In the genomic region with DNA sequence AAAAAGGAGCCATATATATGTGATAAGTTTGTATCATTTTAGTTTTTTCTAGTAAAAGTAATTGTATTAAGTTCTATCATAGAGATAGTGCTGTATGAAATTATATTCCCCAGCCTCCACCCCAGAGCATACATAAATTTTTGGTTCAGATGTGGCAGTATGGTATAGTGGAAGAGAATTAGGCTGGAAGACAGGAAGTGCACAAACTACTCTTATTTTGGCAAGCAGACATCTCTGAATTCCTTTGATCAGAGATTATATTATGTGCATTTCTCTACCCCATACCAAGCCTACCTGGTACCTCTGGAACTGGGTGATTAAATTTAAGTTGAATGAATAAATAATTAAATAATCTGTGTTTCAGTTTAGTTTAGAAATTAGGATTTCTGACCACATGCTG, we compare ENCODE assay signal across 19 cellular contexts. TPM values are rescaled to one million over a fixed set of nuclear protein-coding genes. Genes with fewer than 3 reads are reported as not detected.
DNase-seq lines count a peak whose midpoint lies in the region; ATAC-seq and TF ChIP-seq lines count a peak whose summit lies in the region.
"Had no signal": no experiment of that assay in that cellular context is flagged by ENCODE, and none has a peak within 500 bp of the region (broad histone marks: within the 10 kb centered on the region; RNA-seq: fewer than 3 reads in every experiment).

No MANE protein-coding gene starts in this region.

- H3K9ac ChIP-seq in DND-41 (ENCODE audit: low read depth, low read length) (no peak overlapping the region), endodermal cell (ENCODE audit: extremely low read depth, low read length, poor library complexity, severe bottlenecking) (no peak overlapping the region)
- H3K9ac ChIP-seq: BLaER1 treated with 17β-estradiol and CSF1 and Interleukin-3, amounts not matched to agents 10 nM and 100 nM had no signal

- no peak overlapping the region for H3K4me3 ChIP-seq in DND-41 (ENCODE audit: low read depth in 1 of 2, low read length in 2 of 2)
- no peak overlapping the region for H3K4me3 ChIP-seq in endodermal cell (ENCODE audit: low read length)
- H3K4me3 ChIP-seq: BLaER1 treated with 17β-estradiol and CSF1 and Interleukin-3, amounts not matched to agents 10 nM and 100 nM had no signal

- H3K9me3 ChIP-seq in DND-41 (ENCODE audit: insufficient read depth, low read length, severe bottlenecking), result no peaks in the 10 kb centered on the region
- H3K9me3 ChIP-seq in endodermal cell (ENCODE audit: control insufficient read depth, low read length), result peaks cover 40% of the 10 kb centered on the region
- H3K9me3 ChIP-seq: Caco-2 had no signal

- 0 out of 2 replicates have a peak, but pooled peaks cover 3% of the 10 kb centered on the region for H3K79me2 ChIP-seq in DND-41 (ENCODE audit: insufficient read depth, low read length)

- H3K9me3 Mint-ChIP-seq in endodermal cell, result peaks cover 18% of the 10 kb centered on the region
- H3K9me3 Mint-ChIP-seq: CD4-positive, alpha-beta T cell; CD8-positive, alpha-beta T cell had no signal

- H3K4me3 Mint-ChIP-seq in endodermal cell, result no peak overlapping the region
- H3K4me3 Mint-ChIP-seq: B cell; CD4-positive, alpha-beta T cell; CD8-positive, alpha-beta T cell had no signal

- no peak overlapping the region for H2AFZ ChIP-seq in DND-41 (ENCODE audit: low read depth, low read length)

- peak; percentile 61; the same call in 1 of the 3 replicates for ATAC-seq in DND-41 (ENCODE audit: insufficient read depth, low read depth)
- ATAC-seq: CD8-positive, alpha-beta T cell had no signal

- H3K4me1 Mint-ChIP-seq in endodermal cell, result peaks cover 20% of the 10 kb centered on the region
- H3K4me1 Mint-ChIP-seq: B cell had no signal

- DNase-seq in DND-41, result no peak
- DNase-seq in OCI-M1 (lab: John Stamatoyannopoulos, UW), result peak; percentile 64
- DNase-seq in endodermal cell, result no peak
- no peak for DNase-seq in ACHN
- DNase-seq in DMS 273 (lab: John Stamatoyannopoulos, UW; ENCODE audit: unreplicated experiment), result no peak
- DNase-seq: 8988T; AML-193; Caco-2; Calu3; CD4-positive, alpha-beta T cell; CD8-positive, alpha-beta T cell; DMS 273 treated with DMSO at 0.1 percent for 48 hours; DMS153; DMS53; DMS79; GF-D8 had no signal

- no peak overlapping the region for H3K27ac ChIP-seq in DND-41 (ENCODE audit: low read length)
- no peak overlapping the region for H3K27ac ChIP-seq in endodermal cell (ENCODE audit: low read depth, low read length)
- H3K27ac ChIP-seq: BLaER1 treated with 17β-estradiol and CSF1 and Interleukin-3, amounts not matched to agents 10 nM and 100 nM; C4-2B had no signal

- no peaks in the 10 kb centered on the region; the same call in 1 of the 2 replicates for H3K4me1 ChIP-seq in DND-41 (ENCODE audit: insufficient read depth, low read length)
- H3K4me1 ChIP-seq in endodermal cell (ENCODE audit: control insufficient read depth, insufficient read depth, low read length), result no peaks in the 10 kb centered on the region
- H3K4me1 ChIP-seq: Caco-2 had no signal

- peaks cover 66% of the 10 kb centered on the region for H3K36me3 Mint-ChIP-seq in endodermal cell (ENCODE audit: low read depth)
- H3K36me3 Mint-ChIP-seq: CD8-positive, alpha-beta T cell had no signal

- TF ChIP-seq CTCF in DND-41 (IDR thresholded peaks at IDR 0.05; ENCODE audit: borderline replicate concordance, extremely low read depth, low read length, poor library complexity, severe bottlenecking) (no peak), endodermal cell (conservative IDR thresholded peaks at IDR 0.05) (no peak)

- H3K27me3 Mint-ChIP-seq in endodermal cell (ENCODE audit: insufficient read depth), result no peaks in the 10 kb centered on the region
- H3K27me3 Mint-ChIP-seq: B cell; CD4-positive, alpha-beta T cell had no signal

- peak overlapping the region; percentile 89 for H3K27ac Mint-ChIP-seq in endodermal cell
- H3K27ac Mint-ChIP-seq: B cell; CD4-positive, alpha-beta T cell; CD8-positive, alpha-beta T cell had no signal

- H3K4me2 ChIP-seq in DND-41 (ENCODE audit: insufficient read depth, low read length), result no peak overlapping the region
- H3K4me2 ChIP-seq: BLaER1 treated with 17β-estradiol and CSF1 and Interleukin-3, amounts not matched to agents 10 nM and 100 nM had no signal

- H3K36me3 ChIP-seq in DND-41 (ENCODE audit: insufficient read depth, low read length) (peaks cover under 1% of the 10 kb centered on the region; the same call in 1 of the 2 replicates), endodermal cell (ENCODE audit: control insufficient read depth, insufficient read depth, low read length) (peaks cover 88% of the 10 kb centered on the region)

- H3K27me3 ChIP-seq in DND-41 (ENCODE audit: insufficient read depth, low read length, poor library complexity) (no peaks in the 10 kb centered on the region), endodermal cell (ENCODE audit: control insufficient read depth, insufficient read depth, low read length, poor library complexity, severe bottlenecking) (no peaks in the 10 kb centered on the region)
- H3K27me3 ChIP-seq: BLaER1 treated with 17β-estradiol and CSF1 and Interleukin-3, amounts not matched to agents 10 nM and 100 nM had no signal

- no peaks in the 10 kb centered on the region for H4K20me1 ChIP-seq in DND-41 (ENCODE audit: insufficient read depth, low read length)

- in situ Hi-C loops in ACHN (cut with HindIII; ENCODE audit: low pct_ligation_motif_present, low pct_unique_long_range_greater_than_20kb, low sequenced_read_pairs), result no loop called here

RNA-seq across cellular contexts. Expression of gene FNBP1L, which starts 55.9 kb away (rescaled TPM):
- total RNA-seq in endodermal cell, result 100 to 1,000 TPM in 1 of 2 donors, 10 to 100 TPM in 1; 96.8 to 107 TPM
- 106 TPM for polyA plus RNA-seq in endodermal cell (2013, experiment 1 of 2)
- 106 TPM for polyA plus RNA-seq in endodermal cell (2013, experiment 2 of 2)
